Comparison of ENCODE assay signal across 16 cellular contexts in the genomic region with DNA sequence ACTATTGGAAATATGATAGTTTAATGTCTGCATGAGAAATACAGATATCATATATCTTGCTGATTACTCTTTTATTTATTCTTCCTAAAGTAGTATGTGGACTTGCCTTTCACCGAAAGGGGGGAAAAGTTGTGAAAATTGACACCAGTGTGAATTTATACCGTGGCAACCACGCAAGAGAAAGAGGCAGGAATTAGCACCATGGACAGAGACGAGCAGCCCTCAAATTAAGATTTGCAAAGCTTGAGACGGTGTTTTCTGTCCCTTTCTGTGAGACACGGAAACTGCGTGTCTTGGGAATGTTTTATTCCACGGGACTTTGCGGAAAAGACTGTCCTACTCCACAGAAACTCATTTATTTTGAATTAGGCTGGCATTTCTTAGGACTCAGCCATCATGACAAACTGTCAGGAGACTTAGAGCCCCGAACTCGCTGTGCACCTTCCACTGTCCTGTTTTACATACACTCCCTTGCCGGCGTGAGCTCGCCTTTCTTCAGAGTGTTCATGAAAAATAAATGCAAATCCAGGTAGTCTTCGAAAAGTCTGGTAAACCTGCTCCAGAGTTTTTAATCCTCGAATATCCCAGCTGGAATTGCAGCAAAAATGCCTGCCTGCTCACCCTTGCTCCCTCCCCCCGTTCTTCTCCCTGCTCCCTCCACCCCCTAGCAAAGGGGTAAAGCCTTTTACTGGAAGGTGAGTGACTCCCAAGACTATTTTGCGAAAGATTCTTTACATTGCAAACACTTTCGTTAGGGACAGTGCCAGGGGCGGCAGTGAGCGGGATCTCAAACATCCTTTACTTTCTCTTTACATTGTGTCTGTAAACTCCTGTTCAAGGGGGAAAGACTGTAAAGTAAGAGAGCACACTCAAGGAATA. TPM values are rescaled to one million over a fixed set of nuclear protein-coding genes. Genes with fewer than 3 reads are reported as not detected.
A peak's percentile ranks its signal among the peaks of the same experiment; 100 is the strongest.
DNase-seq lines count a peak whose midpoint lies in the region; ATAC-seq, FAIRE-seq and TF ChIP-seq lines count a peak whose summit lies in the region.
"Had no signal": no experiment of that assay in that cellular context is flagged by ENCODE, and none has a peak within 500 bp of the region (broad histone marks: within the 10 kb centered on the region; RNA-seq: fewer than 3 reads in every experiment).

No MANE protein-coding gene starts in this region.

- H3K4me3 ChIP-seq in LNCaP clone FGC (ENCODE audit: low read depth, low read length): no peak overlapping the region
- H3K4me3 ChIP-seq in bronchial epithelial cell (ENCODE audit: low read depth, low read length): no peak overlapping the region
- H3K4me3 ChIP-seq: BLaER1, tibial artery had no signal

- DNase-seq in AG20443 (ENCODE audit: low spot score) (peak; percentile 14), LNCaP clone FGC (ENCODE audit: low read depth) (peak; percentile 49), bronchial epithelial cell (ENCODE audit: low read depth) (peak; percentile 31), left kidney (ENCODE audit: low read depth, low spot score) (peak; percentile 86), chondrocyte (ENCODE audit: low spot score) (no peak), G401 (ENCODE audit: low spot score) (no peak)
- DNase-seq: activated CD4-positive, alpha-beta T cell treated with anti-CD3 and anti-CD28 coated beads for 4 hours; activated gamma-delta T cell; effector CD4-positive, alpha-beta T cell; NCI-H2107; SHP77; tibial artery had no signal

- FAIRE-seq in bronchial epithelial cell (lab: Jason Lieb, UNC): no peak
- FAIRE-seq: GM19239 had no signal

- no peak overlapping the region for H3K27ac Mint-ChIP-seq in chondrocyte (ENCODE audit: unreplicated experiment)

- peaks cover 37% of the 10 kb centered on the region for H3K27me3 Mint-ChIP-seq in chondrocyte (ENCODE audit: low read depth)

- H3K4me3 Mint-ChIP-seq in chondrocyte (ENCODE audit: unreplicated experiment): no peak overlapping the region

- H3K9me3 Mint-ChIP-seq in chondrocyte (ENCODE audit: low read depth): no peaks in the 10 kb centered on the region

- H3K36me3 Mint-ChIP-seq in chondrocyte (ENCODE audit: low read depth): peaks cover 3% of the 10 kb centered on the region

- TF ChIP-seq CTCF in LNCaP clone FGC (IDR thresholded peaks at IDR 0.05; ENCODE audit: control insufficient read depth, extremely low read depth, insufficient read depth): no peak
- TF ChIP-seq CTCF in bronchial epithelial cell (IDR thresholded peaks at IDR 0.05; ENCODE audit: insufficient read depth, low read length, severe bottlenecking): no peak
- TF ChIP-seq CTCF in chondrocyte (IDR thresholded peaks at IDR 0.05): no peak

- peaks cover 4% of the 10 kb centered on the region for H3K4me1 Mint-ChIP-seq in chondrocyte (ENCODE audit: low read depth)

- in situ Hi-C loops in G401 (cut with HindIII; ENCODE audit: low sequenced_read_pairs): no loop called here

- no peaks in the 10 kb centered on the region for H3K36me3 ChIP-seq in bronchial epithelial cell (ENCODE audit: control insufficient read depth, insufficient read depth, low read length)
- H3K36me3 ChIP-seq: BLaER1, tibial artery had no signal

- ATAC-seq in GM18870 (IDR thresholded peaks at IDR 0.05; ENCODE audit: unreplicated experiment) (no peak), HG02759 (IDR thresholded peaks at IDR 0.05; ENCODE audit: unreplicated experiment) (no peak)

- H3K27me3 ChIP-seq in bronchial epithelial cell (ENCODE audit: control insufficient read depth, insufficient read depth, low read length): peaks cover 29% of the 10 kb centered on the region

RNA-seq across cellular contexts. Expression of a gene that starts 3.8 kb away (rescaled TPM):
- 0.26 TPM in 2 replicates for total RNA-seq in bronchial epithelial cell
- 0.36 to 1.4 TPM (median 0.37 TPM) in 3 replicates for total RNA-seq in chondrocyte
- not detected in 2 replicates for total RNA-seq in G401 (2014; rRNA removed; shearing (Covaris generic))

Comparison
In these comparisons a context has a peak if more than half of its experiments do, and no peak if none do; other contexts are left out.
1. DNase-seq: peak in AG20443 (single experiment), LNCaP clone FGC (single experiment), bronchial epithelial cell (single experiment) and left kidney (single experiment); none in chondrocyte (single experiment) and G401 (single experiment).